ENCODE assay signal across 17 cellular contexts in genomic region chr11:117186431-117186761, GRCh38. TPM values are rescaled to one million over a fixed set of nuclear protein-coding genes. Genes with fewer than 3 reads are reported as not detected.
DNase-seq lines count a peak whose midpoint lies in the region; ATAC-seq and TF ChIP-seq lines count a peak whose summit lies in the region.
"Had no signal": no experiment of that assay in that cellular context is flagged by ENCODE, and none has a peak within 500 bp of the region (broad histone marks: within the 10 kb centered on the region; RNA-seq: fewer than 3 reads in every experiment).

No MANE protein-coding gene starts in this region.

- peaks cover 0 to 5% (median 2%) of the 10 kb centered on the region in 3 donors for H3K27me3 Mint-ChIP-seq in CD14-positive monocyte (ENCODE audit: low read depth in 3 of 3)
- no peaks in the 10 kb centered on the region for H3K27me3 Mint-ChIP-seq in IgD-negative memory B cell
- H3K27me3 Mint-ChIP-seq in endodermal cell (ENCODE audit: insufficient read depth), result no peaks in the 10 kb centered on the region
- H3K27me3 Mint-ChIP-seq in activated T-helper 2 cell treated with anti-CD3 and anti-CD28 coated beads, Interferon-gamma antibody, Interleukin-2, Interleukin-4, amounts not matched to agents 10 μg/mL and 5 μg/mL and 100 μg/mL, durations not matched to agents 14 hours and 24 hours and 36 hours (ENCODE audit: low read depth), result no peaks in the 10 kb centered on the region
- H3K27me3 Mint-ChIP-seq: activated naive CD4-positive, alpha-beta T cell treated with anti-CD3 and anti-CD28 coated beads, Interleukin-2, amount 50 U/mL, for 24 hours; T-cell had no signal

- peaks cover 38% of the 10 kb centered on the region for H3K36me3 ChIP-seq in endodermal cell (ENCODE audit: control insufficient read depth, insufficient read depth, low read length)
- peaks cover 66 to 75% (median 70%) of the 10 kb centered on the region in 3 donors for H3K36me3 ChIP-seq in skeletal muscle tissue (ENCODE audit: control insufficient read depth in 3 of 3, insufficient read depth in 3 of 3, low read length in 3 of 3)

- TF ChIP-seq CTCF in CD14-positive monocyte (IDR thresholded peaks at IDR 0.05) (no peak), endodermal cell (conservative IDR thresholded peaks at IDR 0.05) (no peak)

- H3K27ac Mint-ChIP-seq in CD14-positive monocyte (peak overlapping the region in 6 of 7 donors; percentile 86 to 98 (median 94)), IgD-negative memory B cell (peak overlapping the region in 2 of 3 donors; percentile 99), endodermal cell (no peak overlapping the region)
- no peak overlapping the region for H3K27ac Mint-ChIP-seq in activated T-helper 2 cell treated with anti-CD3 and anti-CD28 coated beads, Interferon-gamma antibody, Interleukin-2, Interleukin-4, amounts not matched to agents 10 μg/mL and 5 μg/mL and 100 μg/mL, durations not matched to agents 14 hours and 24 hours and 36 hours
- H3K27ac Mint-ChIP-seq: activated naive CD4-positive, alpha-beta T cell treated with anti-CD3 and anti-CD28 coated beads, Interleukin-2, amount 50 U/mL, for 24 hours; T-cell had no signal

- H3K27me3 ChIP-seq in endodermal cell (ENCODE audit: control insufficient read depth, insufficient read depth, low read length, poor library complexity, severe bottlenecking), result no peaks in the 10 kb centered on the region
- H3K27me3 ChIP-seq in skeletal muscle tissue (ENCODE audit: control insufficient read depth in 3 of 3, insufficient read depth in 3 of 3, low read length in 3 of 3), result no peaks in the 10 kb centered on the region
- H3K27me3 ChIP-seq: neutrophil, testis had no signal

- intact Hi-C loops in CD14-positive monocyte (cut with micrococcal nuclease), result no loop called here
- intact Hi-C loops in activated T-helper 2 cell treated with anti-CD3 and anti-CD28 coated beads, Interferon-gamma antibody, Interleukin-2, Interleukin-4, amounts not matched to agents 10 μg/mL and 5 μg/mL and 100 μg/mL, durations not matched to agents 14 hours and 24 hours and 36 hours (cut with micrococcal nuclease), result no loop called here

- no peak for ATAC-seq in HG03469 (IDR thresholded peaks at IDR 0.05; ENCODE audit: unreplicated experiment)
- no peak for ATAC-seq in GM18502 (IDR thresholded peaks at IDR 0.05; ENCODE audit: poor library complexity, unreplicated experiment)
- ATAC-seq: right cardiac atrium, T-cell had no signal

- no peaks in the 10 kb centered on the region for H3K4me1 ChIP-seq in endodermal cell (ENCODE audit: control insufficient read depth, insufficient read depth, low read length)
- peaks cover 2 to 4% (median 2%) of the 10 kb centered on the region in 3 donors for H3K4me1 ChIP-seq in skeletal muscle tissue (ENCODE audit: control insufficient read depth in 3 of 3, insufficient read depth in 3 of 3, low read length in 3 of 3)

- H3K4me3 ChIP-seq in endodermal cell (ENCODE audit: low read length) (no peak overlapping the region), skeletal muscle tissue (ENCODE audit: low read length in 3 of 3) (no peak overlapping the region)
- H3K4me3 ChIP-seq: testis had no signal

- H3K4me3 Mint-ChIP-seq in CD14-positive monocyte (peak overlapping the region; percentile 62 to 78), IgD-negative memory B cell (peak overlapping the region in 3 of 4 donors; percentile 2 to 77 (median 70)), endodermal cell (no peak overlapping the region)
- no peak overlapping the region for H3K4me3 Mint-ChIP-seq in activated T-helper 2 cell treated with anti-CD3 and anti-CD28 coated beads, Interferon-gamma antibody, Interleukin-2, Interleukin-4, amounts not matched to agents 10 μg/mL and 5 μg/mL and 100 μg/mL, durations not matched to agents 14 hours and 24 hours and 36 hours (ENCODE audit: low read depth)
- H3K4me3 Mint-ChIP-seq: activated naive CD4-positive, alpha-beta T cell treated with anti-CD3 and anti-CD28 coated beads, Interleukin-2, amount 50 U/mL, for 24 hours; T-cell had no signal

- H3K36me3 Mint-ChIP-seq in CD14-positive monocyte (peaks cover 61 to 90% of the 10 kb centered on the region in 2 donors), IgD-negative memory B cell (peaks cover 14% of the 10 kb centered on the region), endodermal cell (ENCODE audit: low read depth) (peaks cover 29% of the 10 kb centered on the region)
- H3K36me3 Mint-ChIP-seq in activated T-helper 2 cell treated with anti-CD3 and anti-CD28 coated beads, Interferon-gamma antibody, Interleukin-2, Interleukin-4, amounts not matched to agents 10 μg/mL and 5 μg/mL and 100 μg/mL, durations not matched to agents 14 hours and 24 hours and 36 hours (ENCODE audit: low read depth), result peaks cover 4% of the 10 kb centered on the region
- H3K36me3 Mint-ChIP-seq: activated naive CD4-positive, alpha-beta T cell treated with anti-CD3 and anti-CD28 coated beads, Interleukin-2, amount 50 U/mL, for 24 hours had no signal

- H3K4me1 Mint-ChIP-seq in CD14-positive monocyte, result peaks cover 59% of the 10 kb centered on the region
- peaks cover 34 to 40% (median 38%) of the 10 kb centered on the region in 3 donors for H3K4me1 Mint-ChIP-seq in IgD-negative memory B cell
- no peaks in the 10 kb centered on the region for H3K4me1 Mint-ChIP-seq in endodermal cell
- no peaks in the 10 kb centered on the region for H3K4me1 Mint-ChIP-seq in activated T-helper 2 cell treated with anti-CD3 and anti-CD28 coated beads, Interferon-gamma antibody, Interleukin-2, Interleukin-4, amounts not matched to agents 10 μg/mL and 5 μg/mL and 100 μg/mL, durations not matched to agents 14 hours and 24 hours and 36 hours (ENCODE audit: low read depth)
- H3K4me1 Mint-ChIP-seq: activated naive CD4-positive, alpha-beta T cell treated with anti-CD3 and anti-CD28 coated beads, Interleukin-2, amount 50 U/mL, for 24 hours had no signal

- H3K9me3 Mint-ChIP-seq in CD14-positive monocyte (no peaks in the 10 kb centered on the region), IgD-negative memory B cell (no peaks in the 10 kb centered on the region), endodermal cell (no peaks in the 10 kb centered on the region)
- H3K9me3 Mint-ChIP-seq in activated T-helper 2 cell treated with anti-CD3 and anti-CD28 coated beads, Interferon-gamma antibody, Interleukin-2, Interleukin-4, amounts not matched to agents 10 μg/mL and 5 μg/mL and 100 μg/mL, durations not matched to agents 14 hours and 24 hours and 36 hours, result no peaks in the 10 kb centered on the region
- H3K9me3 Mint-ChIP-seq: activated naive CD4-positive, alpha-beta T cell treated with anti-CD3 and anti-CD28 coated beads, Interleukin-2, amount 50 U/mL, for 24 hours; T-cell had no signal

- H3K27ac ChIP-seq in endodermal cell (ENCODE audit: low read depth, low read length) (no peak overlapping the region), skeletal muscle tissue (ENCODE audit: low read depth, low read length) (peak overlapping the region; percentile 28)
- H3K27ac ChIP-seq: neutrophil had no signal

- DNase-seq in CD14-positive monocyte (ENCODE audit: low spot score) (no peak), endodermal cell (peak; percentile 31)
- DNase-seq in activated T-helper 2 cell treated with anti-CD3 and anti-CD28 coated beads, Interferon-gamma antibody, Interleukin-2, Interleukin-4, amounts not matched to agents 10 μg/mL and 5 μg/mL and 100 μg/mL, durations not matched to agents 14 hours and 24 hours and 36 hours (ENCODE audit: low spot score), result no peak
- DNase-seq: activated CD4-positive, CD25-positive, alpha-beta regulatory T cell; activated CD8-positive, alpha-beta memory T cell treated with anti-CD3 and anti-CD28 coated beads, Interleukin-2, amount 50 U/mL, for 4 hours; DMS 273 treated with DMSO at 0.1 percent for 48 hours; NCI-H187 treated with DMSO at 0.1 percent for 48 hours; NK-92 treated with Interleukin-12 subunit alpha and Interleukin-12 subunit beta, amount 100 ng/mL, for 24 hours; T-cell had no signal

- WGBS in endodermal cell (ENCODE audit: insufficient coverage in 1 of 2, insufficient read length in 1 of 2), 2 experiments, result 98% methylated on average over 4 of the region's 4 CpGs; no CpG with 5 or more reads in 1 of the 2 experiments

- H3K9ac ChIP-seq in endodermal cell (ENCODE audit: extremely low read depth, low read length, poor library complexity, severe bottlenecking) (no peak overlapping the region), skeletal muscle tissue (ENCODE audit: low read depth in 1 of 3, low read length in 3 of 3) (no peak overlapping the region)

- H3K9me3 ChIP-seq in endodermal cell (ENCODE audit: control insufficient read depth, low read length), result no peaks in the 10 kb centered on the region
- H3K9me3 ChIP-seq in skeletal muscle tissue (ENCODE audit: control insufficient read depth in 3 of 3, low read length in 3 of 3), result no peaks in the 10 kb centered on the region
- H3K9me3 ChIP-seq: neutrophil, testis had no signal

RNA-seq across cellular contexts. Expression of gene SIDT2, which starts 7.9 kb away (rescaled TPM):
- polyA plus RNA-seq in CD14-positive monocyte (10 to 100 TPM; 21.8 to 41.8 TPM), IgD-negative memory B cell (61.0 TPM)
- total RNA-seq in endodermal cell (10 to 100 TPM; 39.3 to 43.0 TPM), skeletal muscle tissue (16.2 TPM)
- polyA plus RNA-seq in endodermal cell (2013, experiment 1 of 2), result 23.7 TPM
- 21.9 TPM for polyA plus RNA-seq in endodermal cell (2013, experiment 2 of 2)
- 26.1 and 27.1 TPM in 2 replicates for total RNA-seq in activated T-helper 2 cell treated with anti-CD3 and anti-CD28 coated beads, Interferon-gamma antibody, Interleukin-2, Interleukin-4, amounts not matched to agents 10 μg/mL and 5 μg/mL and 100 μg/mL, durations not matched to agents 14 hours and 24 hours and 36 hours

RNA-seq across cellular contexts. Expression of gene TAGLN, which starts 12.8 kb away (rescaled TPM):
- polyA plus RNA-seq in CD14-positive monocyte (1 to 10 TPM; 3.6 to 4.0 TPM), IgD-negative memory B cell (1.6 TPM)
- total RNA-seq in endodermal cell (100 to 1,000 TPM; 228 to 412 TPM), skeletal muscle tissue (103 TPM)
- 375 TPM for polyA plus RNA-seq in endodermal cell (2013, experiment 1 of 2)
- polyA plus RNA-seq in endodermal cell (2013, experiment 2 of 2), result 542 TPM
- 3.1 and 3.8 TPM in 2 replicates for total RNA-seq in activated T-helper 2 cell treated with anti-CD3 and anti-CD28 coated beads, Interferon-gamma antibody, Interleukin-2, Interleukin-4, amounts not matched to agents 10 μg/mL and 5 μg/mL and 100 μg/mL, durations not matched to agents 14 hours and 24 hours and 36 hours

RNA-seq across cellular contexts. Expression of gene PAFAH1B2, which starts 42.3 kb away (rescaled TPM):
- polyA plus RNA-seq in CD14-positive monocyte (10 to 100 TPM; 23.7 to 25.1 TPM), IgD-negative memory B cell (20.6 TPM)
- total RNA-seq in endodermal cell (100 to 1,000 TPM; 114 to 115 TPM), skeletal muscle tissue (75.2 TPM)
- 70.0 TPM for polyA plus RNA-seq in endodermal cell (2013, experiment 1 of 2)
- polyA plus RNA-seq in endodermal cell (2013, experiment 2 of 2), result 63.5 TPM
- 72.3 and 76.9 TPM in 2 replicates for total RNA-seq in activated T-helper 2 cell treated with anti-CD3 and anti-CD28 coated beads, Interferon-gamma antibody, Interleukin-2, Interleukin-4, amounts not matched to agents 10 μg/mL and 5 μg/mL and 100 μg/mL, durations not matched to agents 14 hours and 24 hours and 36 hours

RNA-seq across cellular contexts. Expression of gene PCSK7, which starts 45.5 kb away (rescaled TPM):
- polyA plus RNA-seq in CD14-positive monocyte (1 to 10 TPM; 6.1 to 9.5 TPM), IgD-negative memory B cell (68.1 TPM)
- total RNA-seq in endodermal cell (10 to 100 TPM; 56.5 to 58.6 TPM), skeletal muscle tissue (16.2 TPM)
- polyA plus RNA-seq in endodermal cell (2013, experiment 1 of 2), result 27.4 TPM
- 21.1 TPM for polyA plus RNA-seq in endodermal cell (2013, experiment 2 of 2)
- total RNA-seq in activated T-helper 2 cell treated with anti-CD3 and anti-CD28 coated beads, Interferon-gamma antibody, Interleukin-2, Interleukin-4, amounts not matched to agents 10 μg/mL and 5 μg/mL and 100 μg/mL, durations not matched to agents 14 hours and 24 hours and 36 hours, result 151 and 154 TPM in 2 replicates

RNA-seq across cellular contexts. Expression of gene RNF214, which starts 46.1 kb away (rescaled TPM):
- polyA plus RNA-seq in CD14-positive monocyte (1 to 10 TPM; 6.4 to 7.8 TPM), IgD-negative memory B cell (12.5 TPM)
- total RNA-seq in endodermal cell (10 to 100 TPM; 46.4 to 51.1 TPM), skeletal muscle tissue (8.9 TPM)
- polyA plus RNA-seq in endodermal cell (2013, experiment 1 of 2), result 35.7 TPM
- 37.2 TPM for polyA plus RNA-seq in endodermal cell (2013, experiment 2 of 2)
- total RNA-seq in activated T-helper 2 cell treated with anti-CD3 and anti-CD28 coated beads, Interferon-gamma antibody, Interleukin-2, Interleukin-4, amounts not matched to agents 10 μg/mL and 5 μg/mL and 100 μg/mL, durations not matched to agents 14 hours and 24 hours and 36 hours, result 22.7 and 25.8 TPM in 2 replicates

Comparison
In these comparisons a context has a peak if more than half of its experiments do, and no peak if none do; other contexts are left out.
1. H3K27ac Mint-ChIP-seq: peak in CD14-positive monocyte (6 of 7) and IgD-negative memory B cell (2 of 3); none in endodermal cell (single experiment) and activated T-helper 2 cell treated with anti-CD3 and anti-CD28 coated beads, Interferon-gamma antibody, Interleukin-2, Interleukin-4, amounts not matched to agents 10 μg/mL and 5 μg/mL and 100 μg/mL, durations not matched to agents 14 hours and 24 hours and 36 hours (single experiment).
2. H3K4me3 Mint-ChIP-seq: peak in CD14-positive monocyte (2 of 2) and IgD-negative memory B cell (3 of 4); none in endodermal cell (single experiment) and activated T-helper 2 cell treated with anti-CD3 and anti-CD28 coated beads, Interferon-gamma antibody, Interleukin-2, Interleukin-4, amounts not matched to agents 10 μg/mL and 5 μg/mL and 100 μg/mL, durations not matched to agents 14 hours and 24 hours and 36 hours (single experiment).
3. RNA of gene TAGLN, which starts 12.8 kb away (total RNA-seq): 228 to 412 TPM in endodermal cell and 103 TPM in skeletal muscle tissue (single experiment); 3.1 to 3.8 TPM in activated T-helper 2 cell treated with anti-CD3 and anti-CD28 coated beads, Interferon-gamma antibody, Interleukin-2, Interleukin-4, amounts not matched to agents 10 μg/mL and 5 μg/mL and 100 μg/mL, durations not matched to agents 14 hours and 24 hours and 36 hours; every median in the first group is over 10 times any median in the second.